12 cellular contexts compared by ENCODE assay signal in the genomic region with DNA sequence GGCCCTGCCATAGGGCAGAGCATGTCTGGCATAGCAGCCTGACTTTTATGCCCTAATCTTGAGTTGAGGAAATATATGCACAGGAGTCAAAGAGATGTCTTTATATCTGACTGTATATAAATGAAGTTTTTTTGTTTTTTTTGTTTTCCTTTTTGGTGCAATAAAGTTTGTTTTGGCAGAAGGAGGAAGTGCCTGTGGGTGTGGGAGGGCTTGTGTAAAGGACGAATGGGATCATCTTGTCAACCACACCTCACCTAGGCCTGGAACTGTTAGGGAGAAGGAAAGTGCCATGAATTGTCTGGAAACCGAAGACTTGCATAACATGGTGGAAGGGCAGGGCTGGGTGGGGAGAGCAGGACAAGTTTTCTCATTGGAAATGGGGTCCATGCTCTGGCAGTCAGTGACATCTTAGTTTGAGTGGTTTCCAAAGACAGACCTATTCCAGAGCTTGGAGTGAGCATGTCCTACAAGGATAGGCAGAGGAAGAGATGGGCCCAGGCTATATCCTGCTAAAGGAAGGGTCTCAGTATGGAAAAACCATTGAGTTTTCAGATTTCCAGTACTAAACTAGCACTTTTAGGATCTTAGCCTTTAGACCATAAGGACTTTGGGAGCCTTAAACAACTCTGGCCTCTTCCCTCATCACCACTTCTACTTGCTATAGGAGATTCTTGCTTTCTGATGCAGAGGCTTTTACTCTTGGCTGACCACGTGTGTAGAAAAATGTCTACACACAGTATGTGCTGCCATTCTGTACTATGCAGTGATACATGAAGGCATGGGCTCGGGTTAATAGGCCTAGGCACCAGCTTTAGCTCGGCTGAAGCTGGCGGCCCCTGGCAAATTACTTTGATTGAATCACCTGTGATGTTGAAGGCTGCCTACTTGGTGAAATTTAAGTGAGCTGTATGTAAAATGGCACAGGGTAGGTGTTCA. TPM values are rescaled to one million over a fixed set of nuclear protein-coding genes. Genes with fewer than 3 reads are reported as not detected.
DNase-seq lines count a peak whose midpoint lies in the region; ATAC-seq, FAIRE-seq and TF ChIP-seq lines count a peak whose summit lies in the region.
"Had no signal": no experiment of that assay in that cellular context is flagged by ENCODE, and none has a peak within 500 bp of the region (broad histone marks: within the 10 kb centered on the region; RNA-seq: fewer than 3 reads in every experiment).

No MANE protein-coding gene starts in this region.

- peak; percentile 39 for ATAC-seq in K562

- in situ Hi-C loops in K562 (cut with MboI): no loop called here

- no peaks in the 10 kb centered on the region for H3K27me3 ChIP-seq in K562 (ENCODE audit: control insufficient read depth in 2 of 2, insufficient read depth in 2 of 2, low read length in 2 of 2)
- no peaks in the 10 kb centered on the region for H3K27me3 ChIP-seq in vagina

- peaks cover 4% of the 10 kb centered on the region for H3K9me1 ChIP-seq in K562 (ENCODE audit: control insufficient read depth, insufficient read depth, low read length)

- WGBS in K562 (ENCODE audit: insufficient coverage, low coverage, missing lambda C conversion rate): 79% methylated on average over 6 of the region's 6 CpGs

- no peak for TF ChIP-seq RAD21 in K562 (CRISPR knock-in tag; conservative IDR thresholded peaks at IDR 0.05 in 1 of 2, IDR thresholded peaks at IDR 0.05 in 1 of 2)

- intact Hi-C loops in K562 (cut with micrococcal nuclease) (no loop called here), vagina (cut with DNase I) (no loop called here)

- H3K27me3 Mint-ChIP-seq in nephron progenitor cell (ENCODE audit: low read depth, poor library complexity): no peaks in the 10 kb centered on the region

- peak overlapping the region; percentile 94 for H3K27ac Mint-ChIP-seq in nephron progenitor cell

- no peaks in the 10 kb centered on the region for H3K9me3 Mint-ChIP-seq in nephron progenitor cell

- TF ChIP-seq EP300 in K562 (IDR thresholded peaks at IDR 0.05; ENCODE audit: low read length): no peak

- no peak overlapping the region for H3K4me2 ChIP-seq in K562 (ENCODE audit: insufficient read depth, low read length)

- no peak overlapping the region for H3K4me3 Mint-ChIP-seq in nephron progenitor cell

- H3K9ac ChIP-seq in K562 (ENCODE audit: insufficient read depth in 1 of 2, low read depth in 2 of 2, low read length in 2 of 2): no peak overlapping the region

- TF ChIP-seq POLR2A in NB4 (IDR thresholded peaks at IDR 0.05; ENCODE audit: extremely low read depth, insufficient read length) (peak; percentile 19), K562 (conservative IDR thresholded peaks at IDR 0.05) (peak; percentile 63), vagina (IDR thresholded peaks at IDR 0.05) (no peak)

- FAIRE-seq in K562 (lab: Jason Lieb, UNC): peak; percentile 60

- DNase-seq in EH (ENCODE audit: low read depth) (peak; percentile 32), NB4 (ENCODE audit: low read depth) (peak; percentile 52), K562 (ENCODE audit: extremely low read depth in 1 of 4, low spot score in 3 of 4) (no peak), nephron progenitor cell (no peak), SKM-1 treated with dmso at 0.1 percent for 144 hours (lab: John Stamatoyannopoulos, UW; ENCODE audit: unreplicated experiment) (no peak), GM19240 (ENCODE audit: insufficient read length, low spot score) (no peak), vagina (ENCODE audit: extremely low spot score in 2 of 2) (no peak)
- DNase-seq: HCEC 1CT; nucleus accumbens; stimulated activated naive CD4-positive, alpha-beta T cell; T1000 had no signal

- no peak for TF ChIP-seq CTCF in NB4 (IDR thresholded peaks at IDR 0.05; ENCODE audit: low read depth, low read length)
- no peak for TF ChIP-seq CTCF in K562 (IDR thresholded peaks at IDR 0.05 in 2 of 3, conservative IDR thresholded peaks at IDR 0.05 in 1 of 3; ENCODE audit: insufficient read depth in 2 of 3, low read depth in 1 of 3, low read length in 3 of 3)
- TF ChIP-seq CTCF in nephron progenitor cell (IDR thresholded peaks at IDR 0.05): no peak
- no peak for TF ChIP-seq CTCF in vagina (IDR thresholded peaks at IDR 0.05)

- H3K4me3 ChIP-seq in NB4 (ENCODE audit: low read depth, low read length) (no peak overlapping the region), K562 (no peak overlapping the region), vagina (no peak overlapping the region)

- CTCF ChIA-PET in K562 (lab: Yijun Ruan, JAX; ENCODE audit: low intra/inter-chr PET ratio): no interaction called here

- H3K36me3 ChIP-seq in K562 (ENCODE audit: control insufficient read depth, insufficient read depth, low read length) (peaks cover 98% of the 10 kb centered on the region), vagina (peaks cover 0 to 88% of the 10 kb centered on the region in 2 donors)

- H3K9me3 ChIP-seq in K562 (replicated peaks; ENCODE audit: control insufficient read depth, insufficient read depth, low read depth, low read length) (no peaks in the 10 kb centered on the region), vagina (no peaks in the 10 kb centered on the region)

- peaks cover 77% of the 10 kb centered on the region for H3K36me3 Mint-ChIP-seq in nephron progenitor cell (ENCODE audit: low read depth)

- no TSS peak for BruUV-seq in K562 (replicated peaks; lab: Mats Ljungman, UMichigan)

- peaks cover 28% of the 10 kb centered on the region for H3K4me1 Mint-ChIP-seq in nephron progenitor cell

- H2AFZ ChIP-seq in K562 (ENCODE audit: low read depth, low read length): no peak overlapping the region

- no peaks in the 10 kb centered on the region; a peak in 1 of 5 replicates for H3K4me1 ChIP-seq in K562 (replicated peaks in 1 of 2; ENCODE audit: control insufficient read depth in 2 of 2, insufficient read depth in 2 of 2, low read length in 2 of 2)
- H3K4me1 ChIP-seq in vagina: no peaks in the 10 kb centered on the region

- H3K79me2 ChIP-seq in K562 (ENCODE audit: control insufficient read depth, insufficient read depth, low read length): no peaks in the 10 kb centered on the region

- POLR2A ChIA-PET in K562 (lab: Yijun Ruan, JAX): interaction anchor here (0.7 to 2.3 kb wide), 5 partner anchors 9 to 93 kb away, joined by 3 to 14 read pairs (median 3); a partner anchor contains a TSS

- 0 out of 2 replicates have a peak, but pooled peaks cover 12% of the 10 kb centered on the region for H4K20me1 ChIP-seq in K562 (replicated peaks; ENCODE audit: control insufficient read depth, insufficient read depth, low read length)

- H3K27ac ChIP-seq in K562 (ENCODE audit: extremely low read depth, low read depth, low read length) (no peak overlapping the region), vagina (no peak overlapping the region)

RNA-seq across cellular contexts. Expression of a gene that starts 15.5 kb away (rescaled TPM):
- total RNA-seq in K562 (2011; cell fraction: chromatin; rRNA removed; ENCODE audit: low replicate concordance): 90.9 and 129 TPM in 2 replicates
- 86.9 and 95.7 TPM in 2 replicates for total RNA-seq in K562 (2011; cell fraction: nucleolus; rRNA removed)
- 108 and 129 TPM in 2 replicates for total RNA-seq in K562 (2011; cell fraction: nucleoplasm; rRNA removed)
- 126 and 127 TPM in 2 replicates for total RNA-seq in K562 (2014; rRNA removed)
- 92.5 and 96.8 TPM in 2 replicates for total RNA-seq in K562 (2014; rRNA removed; fragmentation: Illumina TruSeq; extraction: Trizol)
- 90.9 and 92.9 TPM in 2 replicates for total RNA-seq in K562 (2015; rRNA removed; fragmentation: Illumina TruSeq; extraction: Trizol)
- 124 and 130 TPM in 2 replicates for total RNA-seq in K562 (2021)
- polyA plus RNA-seq in K562 (2011; rRNA removed): 98.7 and 117 TPM in 2 replicates
- polyA plus RNA-seq in K562 (2011; cell fraction: cytosol; rRNA removed): 126 and 130 TPM in 2 replicates
- polyA plus RNA-seq in K562 (2011; cell fraction: nucleus; rRNA removed): 54.4 and 56.9 TPM in 2 replicates
- polyA plus RNA-seq in K562 (2012): 103 and 109 TPM in 2 replicates
- polyA plus RNA-seq in K562 (2014; fragmentation: Illumina TruSeq; extraction: Trizol): 128 and 132 TPM in 2 replicates
- polyA plus RNA-seq in K562 (2014; fragmentation: Nextera tagmentation; extraction: Ambion mirVana): 1 to 10 TPM; 6.9 to 9.0 TPM
- polyA plus RNA-seq in K562 (2014; rRNA removed): 143 and 149 TPM in 2 replicates
- 76.9 and 111 TPM in 2 replicates for polyA minus RNA-seq in K562 (2011; rRNA and poly(A)+ RNA removed)
- polyA minus RNA-seq in K562 (2011; cell fraction: cytosol; rRNA and poly(A)+ RNA removed): 45.1 and 48.6 TPM in 2 replicates
- polyA minus RNA-seq in K562 (2011; cell fraction: nucleus; rRNA and poly(A)+ RNA removed): 17.2 and 22.2 TPM in 2 replicates
- 64.1 TPM for total RNA-seq in vagina

RNA-seq across cellular contexts. Expression of a gene that starts 20.9 kb away (rescaled TPM):
- 182 and 197 TPM in 2 replicates for total RNA-seq in K562 (2011; cell fraction: chromatin; rRNA removed; ENCODE audit: low replicate concordance)
- total RNA-seq in K562 (2011; cell fraction: nucleolus; rRNA removed): 99.5 and 104 TPM in 2 replicates
- 156 and 243 TPM in 2 replicates for total RNA-seq in K562 (2011; cell fraction: nucleoplasm; rRNA removed)
- total RNA-seq in K562 (2014; rRNA removed): 28.3 and 35.2 TPM in 2 replicates
- 32.4 and 35.3 TPM in 2 replicates for total RNA-seq in K562 (2014; rRNA removed; fragmentation: Illumina TruSeq; extraction: Trizol)
- total RNA-seq in K562 (2015; rRNA removed; fragmentation: Illumina TruSeq; extraction: Trizol): 38.2 and 38.5 TPM in 2 replicates
- 42.2 and 48.2 TPM in 2 replicates for total RNA-seq in K562 (2021)
- polyA plus RNA-seq in K562 (2011; rRNA removed): 79.9 and 89.0 TPM in 2 replicates
- polyA plus RNA-seq in K562 (2011; cell fraction: cytosol; rRNA removed): 69.0 and 70.8 TPM in 2 replicates
- 115 and 121 TPM in 2 replicates for polyA plus RNA-seq in K562 (2011; cell fraction: nucleus; rRNA removed)
- polyA plus RNA-seq in K562 (2012): 39.3 and 41.0 TPM in 2 replicates
- 46.0 and 54.8 TPM in 2 replicates for polyA plus RNA-seq in K562 (2014; fragmentation: Illumina TruSeq; extraction: Trizol)
- 10 to 100 TPM; 11.8 to 15.0 TPM for polyA plus RNA-seq in K562 (2014; fragmentation: Nextera tagmentation; extraction: Ambion mirVana)
- polyA plus RNA-seq in K562 (2014; rRNA removed): 43.9 and 45.9 TPM in 2 replicates
- polyA minus RNA-seq in K562 (2011; rRNA and poly(A)+ RNA removed): 70.7 and 82.0 TPM in 2 replicates
- polyA minus RNA-seq in K562 (2011; cell fraction: cytosol; rRNA and poly(A)+ RNA removed): 36.6 and 52.0 TPM in 2 replicates
- 26.9 and 43.7 TPM in 2 replicates for polyA minus RNA-seq in K562 (2011; cell fraction: nucleus; rRNA and poly(A)+ RNA removed)
- total RNA-seq in vagina: 67.3 TPM

RNA-seq across cellular contexts. Expression of a gene that starts 36.6 kb away (rescaled TPM):
- total RNA-seq in K562 (2011; cell fraction: chromatin; rRNA removed; ENCODE audit: low replicate concordance): 35.2 and 57.1 TPM in 2 replicates
- total RNA-seq in K562 (2011; cell fraction: nucleolus; rRNA removed): 67.1 and 89.4 TPM in 2 replicates
- total RNA-seq in K562 (2011; cell fraction: nucleoplasm; rRNA removed): 73.1 and 76.9 TPM in 2 replicates
- total RNA-seq in K562 (2014; rRNA removed) (159 and 236 TPM in 2 replicates), K562 (2014; rRNA removed; fragmentation: Illumina TruSeq; extraction: Trizol) (375 and 378 TPM in 2 replicates), K562 (2015; rRNA removed; fragmentation: Illumina TruSeq; extraction: Trizol) (440 and 490 TPM in 2 replicates), K562 (2021) (181 and 187 TPM in 2 replicates), vagina (90.8 TPM)
- polyA plus RNA-seq in K562 (2011; rRNA removed) (426 and 446 TPM in 2 replicates), K562 (2014; fragmentation: Illumina TruSeq; extraction: Trizol) (508 and 534 TPM in 2 replicates), K562 (2014; fragmentation: Nextera tagmentation; extraction: Ambion mirVana) (1,000 to 10,000 TPM; 1,208 to 1,488 TPM), K562 (2014; rRNA removed) (334 and 377 TPM in 2 replicates)
- polyA plus RNA-seq in K562 (2011; cell fraction: cytosol; rRNA removed): 1,075 and 1,305 TPM in 2 replicates
- polyA plus RNA-seq in K562 (2011; cell fraction: nucleus; rRNA removed): 217 and 220 TPM in 2 replicates
- polyA plus RNA-seq in K562 (2012): 282 and 515 TPM in 2 replicates
- polyA minus RNA-seq in K562 (2011; rRNA and poly(A)+ RNA removed): 80.2 and 99.5 TPM in 2 replicates
- 57.5 and 78.9 TPM in 2 replicates for polyA minus RNA-seq in K562 (2011; cell fraction: cytosol; rRNA and poly(A)+ RNA removed)
- 21.3 and 37.3 TPM in 2 replicates for polyA minus RNA-seq in K562 (2011; cell fraction: nucleus; rRNA and poly(A)+ RNA removed)

RNA-seq across cellular contexts. Expression of a gene that starts 39.3 kb away (rescaled TPM):
- not detected in 2 replicates for total RNA-seq in K562 (2011; cell fraction: chromatin; rRNA removed; ENCODE audit: low replicate concordance)
- total RNA-seq in K562 (2011; cell fraction: nucleolus; rRNA removed): not detected in 2 replicates
- not detected in 2 replicates for total RNA-seq in K562 (2011; cell fraction: nucleoplasm; rRNA removed)
- total RNA-seq in K562 (2014; rRNA removed) (not detected in 2 replicates), K562 (2014; rRNA removed; fragmentation: Illumina TruSeq; extraction: Trizol) (not detected in 2 replicates), K562 (2015; rRNA removed; fragmentation: Illumina TruSeq; extraction: Trizol) (not detected in 2 replicates), K562 (2021) (not detected in 2 replicates), vagina (not detected)
- polyA plus RNA-seq in K562 (2011; rRNA removed) (0.15 TPM in 1 of 2 replicates, not detected in the other), K562 (2014; fragmentation: Illumina TruSeq; extraction: Trizol) (not detected in 2 replicates), K562 (2014; fragmentation: Nextera tagmentation; extraction: Ambion mirVana) (under 1 TPM in 1 of 2 experiments, not detected in 1; 0.08 TPM), K562 (2014; rRNA removed) (0.12 TPM in 1 of 2 replicates, not detected in the other)
- not detected in 2 replicates for polyA plus RNA-seq in K562 (2011; cell fraction: cytosol; rRNA removed)
- not detected in 2 replicates for polyA plus RNA-seq in K562 (2011; cell fraction: nucleus; rRNA removed)
- 0.16 TPM in 1 of 2 replicates, not detected in the other for polyA plus RNA-seq in K562 (2012)
- not detected in 2 replicates for polyA minus RNA-seq in K562 (2011; rRNA and poly(A)+ RNA removed)
- not detected in 2 replicates for polyA minus RNA-seq in K562 (2011; cell fraction: cytosol; rRNA and poly(A)+ RNA removed)
- not detected in 2 replicates for polyA minus RNA-seq in K562 (2011; cell fraction: nucleus; rRNA and poly(A)+ RNA removed)
- total RNA-seq: kidney epithelial cell had no signal

Comparison
In these comparisons a context has a peak if more than half of its experiments do, and no peak if none do; other contexts are left out.
1. DNase-seq: peak in EH (single experiment) and NB4 (single experiment); none in K562 (0 of 4), nephron progenitor cell (single experiment), SKM-1 treated with dmso at 0.1 percent for 144 hours (single experiment), GM19240 (single experiment) and vagina (0 of 2).
2. POLR2A ChIP-seq: peak in NB4 (single experiment) and K562 (single experiment); none in vagina (0 of 2).